Comparison of ENCODE assay signal across 8 cellular contexts in the genomic region with DNA sequence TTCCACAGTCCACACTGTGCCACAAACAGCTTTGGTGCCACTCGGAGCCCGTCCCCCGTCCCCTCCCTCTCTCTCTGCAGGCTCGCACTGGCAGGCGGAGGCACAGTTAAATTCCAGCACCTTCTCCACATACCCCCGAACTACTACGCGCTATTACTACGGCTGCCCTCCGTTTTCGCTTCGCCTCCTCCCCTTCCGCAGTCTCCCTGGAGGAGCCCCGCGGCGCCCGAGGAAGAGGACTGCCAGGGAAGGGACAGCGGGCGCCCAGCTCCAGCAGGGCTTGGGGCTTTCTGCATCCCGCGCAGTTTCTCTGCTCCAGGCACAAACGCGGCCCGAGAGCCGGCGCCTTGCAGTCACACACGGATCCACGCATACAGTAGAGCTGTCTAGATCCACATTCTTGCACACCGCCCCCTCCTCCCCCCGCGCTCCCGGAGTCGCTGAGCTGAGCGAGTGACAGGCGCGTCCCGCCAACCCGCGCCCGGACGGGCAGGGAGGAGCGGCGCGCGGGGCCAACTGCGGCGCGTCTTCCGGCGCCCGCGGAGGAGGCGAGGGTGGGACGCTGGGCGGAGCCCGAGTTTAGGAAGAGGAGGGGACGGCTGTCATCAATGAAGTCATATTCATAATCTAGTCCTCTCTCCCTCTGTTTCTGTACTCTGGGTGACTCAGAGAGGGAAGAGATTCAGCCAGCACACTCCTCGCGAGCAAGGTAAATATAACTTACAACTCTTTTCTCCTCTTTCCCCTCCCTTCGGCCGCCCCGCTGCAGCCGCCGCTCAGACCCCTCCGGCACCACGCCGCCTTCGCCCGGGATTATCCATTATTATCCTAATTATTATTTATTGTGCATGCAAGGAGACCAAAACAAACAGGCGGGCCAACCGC.
A peak's percentile ranks its signal among the peaks of the same experiment; 100 is the strongest.
DNase-seq lines count a peak whose midpoint lies in the region; ATAC-seq and TF ChIP-seq lines count a peak whose summit lies in the region.

SMARCA2 (plus strand) TSS at position 652 of the 885 bp plus-strand sequence. CDS start 13,676 bp downstream, outside the sequence.

- H3K27ac Mint-ChIP-seq in central memory CD8-positive, alpha-beta T cell (ENCODE audit: low read depth) = peak within 1 kb of the TSS; percentile 97

- H3K27me3 Mint-ChIP-seq in central memory CD8-positive, alpha-beta T cell = no peaks in the 10 kb centered on the region

- DNase-seq in AG09319 (ENCODE audit: extremely low read depth, low read depth) (peak; percentile 91), NCI-H446 (lab: John Stamatoyannopoulos, UW) (peak; percentile 97 to 99), islet precursor cell (peak; percentile 99)
- peak; percentile 91 to 96 for DNase-seq in central memory CD8-positive, alpha-beta T cell (ENCODE audit: low spot score in 2 of 2)
- DNase-seq in stimulated activated CD4-positive, alpha-beta T cell treated with anti-CD3 and anti-CD28 coated beads, Interleukin-12 subunit alpha, Interleukin-12 subunit beta, amount 100 ng/mL, for 4 hours = peak; percentile 95

- peaks cover 32% of the 10 kb centered on the region for H3K36me3 Mint-ChIP-seq in central memory CD8-positive, alpha-beta T cell (ENCODE audit: insufficient read depth)

- H3K9me3 Mint-ChIP-seq in central memory CD8-positive, alpha-beta T cell = no peaks in the 10 kb centered on the region

- H3K4me1 Mint-ChIP-seq in central memory CD8-positive, alpha-beta T cell = peaks cover 32% of the 10 kb centered on the region

- ATAC-seq in GM19025 (IDR thresholded peaks at IDR 0.05; ENCODE audit: low read depth, unreplicated experiment) = peak; percentile 80
- peak; percentile 81 for ATAC-seq in HG03280 (IDR thresholded peaks at IDR 0.05; ENCODE audit: unreplicated experiment)
- peak; percentile 86 to 88 for ATAC-seq in activated CD4-positive, CD25-positive, alpha-beta regulatory T cell treated with anti-CD3 and anti-CD28 coated beads, Interleukin-2, amount 50 U/mL, for 24 hours
- ATAC-seq in central memory CD8-positive, alpha-beta T cell (replicated peaks; ENCODE audit: extremely low read depth, poor library complexity, severe bottlenecking) = peak; percentile 72

- H3K4me3 Mint-ChIP-seq in central memory CD8-positive, alpha-beta T cell = peak within 1 kb of the TSS; percentile 97

- no peak for TF ChIP-seq CTCF in AG09319 (IDR thresholded peaks at IDR 0.05; ENCODE audit: low read depth, low read length)

Comparison
In these comparisons a context has a peak if more than half of its experiments do, and no peak if none do; other contexts are left out.
1. Peak in every context shown above with its lines: DNase-seq and ATAC-seq.